Comparison of ENCODE assay signal across 26 cellular contexts in genomic region chr13:64051278-64051677, GRCh38.
"Had no signal": no experiment of that assay in that cellular context is flagged by ENCODE, and none has a peak within 500 bp of the region (broad histone marks: within the 10 kb centered on the region; RNA-seq: fewer than 3 reads in every experiment).

No MANE protein-coding gene starts in this region.

- DNase-seq: stimulated activated CD4-positive, alpha-beta T cell treated with anti-CD3 and anti-CD28 coated beads, Interleukin-2, amount 100 ng/mL, for 48 hours; stimulated activated CD4-positive, alpha-beta T cell treated with anti-CD3 and anti-CD28 coated beads, Interleukin-4, amount 100 ng/mL, for 1 hour; stimulated activated CD4-positive, alpha-beta T cell treated with anti-CD3 and anti-CD28 coated beads, Interleukin-4, amount 100 ng/mL, for 24 hours; stimulated activated CD4-positive, alpha-beta T cell treated with anti-CD3 and anti-CD28 coated beads, Interleukin-4, amount 100 ng/mL, for 4 hours; stimulated activated CD8-positive, alpha-beta memory T cell treated with anti-CD3 and anti-CD28 coated beads, Interleukin-4, amount 100 ng/mL, for 48 hours; stimulated activated naive B cell treated with anti-CD40 and anti-IgM and Interleukin-4, amounts not matched to agents 10 μg/mL and 1 μg/mL and 100 μg/mL, for 72 hours; stimulated activated naive CD4-positive, alpha-beta T cell; stimulated activated naive CD4-positive, alpha-beta T cell treated with Interleukin-2 at 50 U/mL for 16 hours; stimulated activated naive CD8-positive, alpha-beta T cell treated with anti-CD3 and anti-CD28 coated beads, Interleukin-15, amount 100 ng/mL, for 72 hours; stimulated activated naive CD8-positive, alpha-beta T cell treated with anti-CD3 and anti-CD28 coated beads, Interleukin-15, Interleukin-2, amounts not matched to agents 100 U/mL and 50 U/mL, for 24 hours; stomach; substantia nigra; testis; thyroid gland; tibial artery; transverse colon; trophoblast cell; upper lobe of left lung; upper lobe of right lung; uterus had no signal

- H3K4me3 ChIP-seq: stomach, suprapubic skin, testis, thoracic aorta, thyroid gland, tibial artery, tibial nerve, transverse colon, upper lobe of left lung, upper lobe of right lung, uterus, vagina had no signal

- H3K36me3 ChIP-seq: stomach, suprapubic skin, thoracic aorta, thyroid gland, tibial artery, tibial nerve, transverse colon, upper lobe of left lung, upper lobe of right lung, uterus, vagina had no signal

- H3K4me1 ChIP-seq: stomach, suprapubic skin, testis, thyroid gland, tibial artery, tibial nerve, transverse colon, upper lobe of left lung, upper lobe of right lung, uterus, vagina had no signal

- H3K27me3 ChIP-seq: stomach, suprapubic skin, testis, thyroid gland, tibial artery, tibial nerve, transverse colon, upper lobe of left lung, upper lobe of right lung, uterus, vagina had no signal

- H3K9me3 ChIP-seq: suprapubic skin, testis, thoracic aorta, thyroid gland, tibial artery, tibial nerve, upper lobe of left lung, upper lobe of right lung, uterus, vagina had no signal

- ATAC-seq: stimulated activated effector memory CD8-positive, alpha-beta T cell treated with anti-CD3 and anti-CD28 coated beads, Interleukin-12 subunit alpha, Interleukin-12 subunit beta, amount 100 ng/mL, for 72 hours; stimulated activated memory B cell treated with anti-CD40 and anti-IgM and Interleukin-4, amounts not matched to agents 10 μg/mL and 1 μg/mL and 100 μg/mL, for 72 hours; stimulated activated naive B cell treated with anti-CD40 and anti-IgM and Interleukin-4, amounts not matched to agents 10 μg/mL and 1 μg/mL and 100 μg/mL, for 72 hours; stimulated activated naive CD8-positive, alpha-beta T cell treated with anti-CD3 and anti-CD28 coated beads, Interleukin-15, amount 100 ng/mL, for 72 hours; stimulated activated naive CD8-positive, alpha-beta T cell treated with anti-CD3 and anti-CD28 coated beads, Interleukin-15, Interleukin-2, amounts not matched to agents 100 U/mL and 50 U/mL, for 24 hours; upper lobe of right lung had no signal

- H3K27ac ChIP-seq: stomach, suprapubic skin, testis, thoracic aorta, thyroid gland, tibial artery, tibial nerve, transverse colon, upper lobe of left lung, upper lobe of right lung, uterus, vagina had no signal
